ENCODE assay signal across 8 cellular contexts in genomic region chr19:46610851-46611770, GRCh38. TPM values are rescaled to one million over a fixed set of nuclear protein-coding genes. Genes with fewer than 3 reads are reported as not detected.
DNase-seq lines count a peak whose midpoint lies in the region; ATAC-seq and TF ChIP-seq lines count a peak whose summit lies in the region.

No MANE protein-coding gene starts in this region.

- POLR2A ChIA-PET in activated CD8-positive, alpha-beta T cell treated with anti-CD3 and anti-CD28 coated beads for 36 hours (lab: Charles Lee) = interaction anchor here (0.6 to 14.9 kb wide), 21 partner anchors 6 to 646 kb away, joined by 3 to 232 read pairs (median 4); partner anchors contain the start of genes CALM3, DACT3, GNG8 and PTGIR

- no peaks in the 10 kb centered on the region for H3K4me1 ChIP-seq in aorta (ENCODE audit: control insufficient read depth in 1 of 2, insufficient read depth in 2 of 2, low read length in 2 of 2)

- H3K4me3 ChIP-seq in aorta (ENCODE audit: low read length in 2 of 2) = no peak overlapping the region

- WGBS in aorta, 2 donors = 70% methylated on average over 17 of the region's 17 CpGs

- H3K27me3 Mint-ChIP-seq in activated CD8-positive, alpha-beta T cell treated with anti-CD3 and anti-CD28 coated beads for 36 hours = no peaks in the 10 kb centered on the region

- H3K4me3 Mint-ChIP-seq in activated CD8-positive, alpha-beta T cell treated with anti-CD3 and anti-CD28 coated beads for 36 hours = peak overlapping the region; percentile 31

- intact Hi-C loops in activated CD8-positive, alpha-beta T cell treated with anti-CD3 and anti-CD28 coated beads for 36 hours (cut with micrococcal nuclease) = loop anchor here (10.0 kb wide), 1 partner anchor 114 kb away; no protein-coding TSS in a partner anchor
- intact Hi-C loops in aorta (cut with DNase I) = loop anchor here in 1 of 2 donors (2.0 kb wide), 1 partner anchor 52 kb away; no protein-coding TSS in a partner anchor

- no peaks in the 10 kb centered on the region for H3K27me3 ChIP-seq in aorta (ENCODE audit: control insufficient read depth in 1 of 2, insufficient read depth in 2 of 2, low read length in 1 of 2)

- H3K9me3 ChIP-seq in aorta (ENCODE audit: control insufficient read depth, low read length) = no peaks in the 10 kb centered on the region

- ATAC-seq in activated CD8-positive, alpha-beta T cell treated with anti-CD3 and anti-CD28 coated beads for 36 hours = peak; percentile 17
- ATAC-seq in aorta (ENCODE audit: low FRiP score) = no peak
- no peak for ATAC-seq in HG03439 (IDR thresholded peaks at IDR 0.05; ENCODE audit: unreplicated experiment)

- no peak overlapping the region for H3K27ac ChIP-seq in aorta (ENCODE audit: low read depth in 1 of 2, low read length in 2 of 2)

- H3K36me3 Mint-ChIP-seq in activated CD8-positive, alpha-beta T cell treated with anti-CD3 and anti-CD28 coated beads for 36 hours (ENCODE audit: low read depth) = peaks cover 58% of the 10 kb centered on the region

- no peak for TF ChIP-seq CTCF in activated CD8-positive, alpha-beta T cell treated with anti-CD3 and anti-CD28 coated beads for 36 hours (IDR thresholded peaks at IDR 0.05)

- H3K36me3 ChIP-seq in aorta (ENCODE audit: control insufficient read depth in 1 of 2, insufficient read depth in 2 of 2, low read length in 1 of 2) = peaks cover 0 to 6% of the 10 kb centered on the region in 2 donors

- no peaks in the 10 kb centered on the region for H3K9me3 Mint-ChIP-seq in activated CD8-positive, alpha-beta T cell treated with anti-CD3 and anti-CD28 coated beads for 36 hours

- peak in 5 of 6 experiments; percentile 18 to 48 (median 30) for DNase-seq in stimulated activated naive CD4-positive, alpha-beta T cell (lab: John Stamatoyannopoulos, UW)
- DNase-seq in stimulated activated naive CD4-positive, alpha-beta T cell treated with Interleukin-2 at 50 U/mL for 16 hours (lab: John Stamatoyannopoulos, UW) = no peak
- DNase-seq in activated CD8-positive, alpha-beta T cell treated with anti-CD3 and anti-CD28 coated beads for 36 hours = peak; percentile 49
- peak; percentile 10 for DNase-seq in hepatic stellate cell (ENCODE audit: low spot score)
- DNase-seq in aorta = peak; percentile 39 to 69
- no peak for DNase-seq in NCI-H526 (lab: John Stamatoyannopoulos, UW)
- DNase-seq in NCI-H1417 treated with DMSO at 0.1 percent for 48 hours (lab: John Stamatoyannopoulos, UW) = no peak

- peaks cover 61% of the 10 kb centered on the region for H3K4me1 Mint-ChIP-seq in activated CD8-positive, alpha-beta T cell treated with anti-CD3 and anti-CD28 coated beads for 36 hours (ENCODE audit: low read depth)

- peak overlapping the region; percentile 72 for H3K27ac Mint-ChIP-seq in activated CD8-positive, alpha-beta T cell treated with anti-CD3 and anti-CD28 coated beads for 36 hours

- CTCF ChIA-PET in activated CD8-positive, alpha-beta T cell treated with anti-CD3 and anti-CD28 coated beads for 36 hours (lab: Charles Lee) = interaction anchor here (1.2 to 19.7 kb wide), 7 partner anchors 9 to 143 kb away, joined by 4 to 300 read pairs (median 10); partner anchors contain the start of genes CALM3 and DACT3

RNA-seq across cellular contexts. Expression of gene CALM3, which starts 10.0 kb away (rescaled TPM):
- 100 to 1,000 TPM; 565 to 582 TPM for total RNA-seq in activated CD8-positive, alpha-beta T cell treated with anti-CD3 and anti-CD28 coated beads for 36 hours
- total RNA-seq in aorta = 100 to 1,000 TPM; 212 to 237 TPM
- polyA plus RNA-seq in aorta = 100 to 1,000 TPM; 197 to 240 TPM

RNA-seq across cellular contexts. Expression of gene PTGIR, which starts 13.8 kb away (rescaled TPM):
- 10 to 100 TPM; 45.4 to 48.8 TPM for total RNA-seq in activated CD8-positive, alpha-beta T cell treated with anti-CD3 and anti-CD28 coated beads for 36 hours
- 10 to 100 TPM; 70.4 to 70.8 TPM for total RNA-seq in aorta
- 100 to 1,000 TPM in 1 of 2 donors, 10 to 100 TPM in 1; 17.3 to 119 TPM for polyA plus RNA-seq in aorta

RNA-seq across cellular contexts. Expression of gene GNG8, which starts 24.9 kb away (rescaled TPM):
- total RNA-seq in activated CD8-positive, alpha-beta T cell treated with anti-CD3 and anti-CD28 coated beads for 36 hours = 10 to 100 TPM; 33.0 to 45.4 TPM
- 1 to 10 TPM; 3.0 to 4.5 TPM for total RNA-seq in aorta
- not detected for polyA plus RNA-seq in aorta

RNA-seq across cellular contexts. Expression of gene DACT3, which starts 49.9 kb away (rescaled TPM):
- 1 to 10 TPM; 5.8 to 6.1 TPM for total RNA-seq in activated CD8-positive, alpha-beta T cell treated with anti-CD3 and anti-CD28 coated beads for 36 hours
- total RNA-seq in aorta = 100 to 1,000 TPM in 1 of 2 donors, 10 to 100 TPM in 1; 84.1 to 216 TPM
- 10 to 100 TPM; 24.4 to 47.0 TPM for polyA plus RNA-seq in aorta

Comparison
In these comparisons a context has a peak if more than half of its experiments do, and no peak if none do; other contexts are left out.
1. DNase-seq: peak in stimulated activated naive CD4-positive, alpha-beta T cell (5 of 6), activated CD8-positive, alpha-beta T cell treated with anti-CD3 and anti-CD28 coated beads for 36 hours (single experiment), hepatic stellate cell (single experiment) and aorta (2 of 2); none in stimulated activated naive CD4-positive, alpha-beta T cell treated with Interleukin-2 at 50 U/mL for 16 hours (single experiment), NCI-H526 (0 of 2) and NCI-H1417 treated with DMSO at 0.1 percent for 48 hours (single experiment).
2. RNA of gene GNG8, which starts 24.9 kb away (total RNA-seq): 33.0 to 45.4 TPM in activated CD8-positive, alpha-beta T cell treated with anti-CD3 and anti-CD28 coated beads for 36 hours; 3.0 to 4.5 TPM in aorta; every median in the first group is over 4 times any median in the second.